In the genomic region with DNA sequence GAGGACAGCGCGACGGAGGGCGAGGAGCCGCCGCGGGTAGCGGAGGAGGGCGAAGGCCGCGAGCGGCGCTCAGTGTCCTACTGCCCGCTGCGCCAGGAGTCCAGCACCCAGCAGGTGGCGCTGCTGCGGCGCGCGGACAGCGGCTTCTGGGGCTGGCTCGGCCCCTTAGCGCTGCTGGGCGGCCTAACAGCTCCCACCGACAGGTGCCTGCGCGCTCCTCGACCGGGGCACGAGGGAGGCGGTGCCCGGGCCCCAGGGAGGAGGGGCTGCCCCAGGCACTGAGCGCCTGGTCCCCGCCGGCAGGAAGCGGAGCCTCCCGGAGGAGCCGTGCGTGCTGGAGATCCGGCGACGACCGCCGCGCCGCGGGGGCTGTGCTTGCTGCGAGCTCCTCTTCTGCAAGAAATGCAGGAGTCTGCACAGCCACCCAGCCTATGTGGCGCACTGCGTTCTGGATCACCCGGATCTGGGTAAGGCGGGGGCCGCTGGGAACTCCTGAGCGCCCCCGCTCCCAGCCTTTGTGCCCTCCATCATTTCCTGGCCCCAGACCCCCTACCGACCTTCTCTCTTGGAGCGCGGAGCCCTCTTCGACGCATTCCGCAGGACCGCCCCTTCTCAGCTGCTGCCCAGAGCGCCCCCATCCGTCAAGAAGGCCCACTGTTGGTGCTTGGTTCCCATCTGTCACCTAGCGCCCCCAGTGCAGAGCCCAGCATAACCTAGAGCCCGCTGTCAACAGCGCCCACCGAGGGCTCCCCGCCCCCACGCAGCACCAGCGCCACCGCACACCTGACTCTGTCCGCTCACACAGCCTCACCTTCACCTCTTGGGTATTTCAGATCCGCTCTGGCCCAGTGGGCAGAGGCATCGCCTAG, we compare ENCODE assay signal across 9 cellular contexts. TPM values are rescaled to one million over a fixed set of nuclear protein-coding genes. Genes with fewer than 3 reads are reported as not detected.
DNase-seq lines count a peak whose midpoint lies in the region; ATAC-seq and TF ChIP-seq lines count a peak whose summit lies in the region.
"Had no signal": no experiment of that assay in that cellular context is flagged by ENCODE, and none has a peak within 500 bp of the region (broad histone marks: within the 10 kb centered on the region; RNA-seq: fewer than 3 reads in every experiment).

No MANE protein-coding gene starts in this region.

- H3K4me3 ChIP-seq in BLaER1 treated with 17β-estradiol and CSF1 and Interleukin-3, amounts not matched to agents 10 nM and 100 nM = peak overlapping the region; percentile 55 to 76 (median 64)
- H3K4me3 ChIP-seq in dorsolateral prefrontal cortex = peak overlapping the region; percentile 44 to 85 (median 69)
- peak overlapping the region; percentile 57 for H3K4me3 ChIP-seq in lower lobe of right lung

- no peaks in the 10 kb centered on the region for H3K9me3 ChIP-seq in BLaER1 treated with 17β-estradiol and CSF1 and Interleukin-3, amounts not matched to agents 10 nM and 100 nM (replicated peaks in 1 of 11)
- no peaks in the 10 kb centered on the region for H3K9me3 ChIP-seq in lower lobe of right lung

- peaks cover 9% of the 10 kb centered on the region for H3K4me1 Mint-ChIP-seq in activated CD4-positive, alpha-beta memory T cell treated with anti-CD3 and anti-CD28 coated beads for 36 hours (ENCODE audit: low read depth)

- no peaks in the 10 kb centered on the region for H3K27me3 Mint-ChIP-seq in activated CD4-positive, alpha-beta memory T cell treated with anti-CD3 and anti-CD28 coated beads for 36 hours

- H3K9ac ChIP-seq in BLaER1 treated with 17β-estradiol and CSF1 and Interleukin-3, amounts not matched to agents 10 nM and 100 nM = peak overlapping the region; percentile 34 to 77 (median 63); a peak in 20 of 22 replicates

- ATAC-seq in GM19395 (IDR thresholded peaks at IDR 0.05; ENCODE audit: unreplicated experiment) (peak; percentile 79), HG03571 (IDR thresholded peaks at IDR 0.05; ENCODE audit: unreplicated experiment) (peak; percentile 75), lower lobe of right lung (peak; percentile 96 to 97)

- no peaks in the 10 kb centered on the region for H3K36me3 Mint-ChIP-seq in activated CD4-positive, alpha-beta memory T cell treated with anti-CD3 and anti-CD28 coated beads for 36 hours

- peak overlapping the region; percentile 81 for H3K4me3 Mint-ChIP-seq in activated CD4-positive, alpha-beta memory T cell treated with anti-CD3 and anti-CD28 coated beads for 36 hours

- H3K27me3 ChIP-seq in BLaER1 treated with 17β-estradiol and CSF1 and Interleukin-3, amounts not matched to agents 10 nM and 100 nM = peaks cover 0 to 9% (median 0%) of the 10 kb centered on the region in 11 experiments; a peak in 1 of 22 replicates
- no peaks in the 10 kb centered on the region for H3K27me3 ChIP-seq in dorsolateral prefrontal cortex
- no peaks in the 10 kb centered on the region for H3K27me3 ChIP-seq in lower lobe of right lung (ENCODE audit: low read depth)

- H3K27ac Mint-ChIP-seq in activated CD4-positive, alpha-beta memory T cell treated with anti-CD3 and anti-CD28 coated beads for 36 hours = peak overlapping the region; percentile 46

- TF ChIP-seq CTCF in dorsolateral prefrontal cortex (IDR thresholded peaks at IDR 0.05 in 54 of 56, conservative IDR thresholded peaks at IDR 0.05 in 2 of 56; ENCODE audit: low read depth in 1 of 56, partially characterized antibody in 56 of 56) (peak; percentile 73 to 98 (median 93)), lower lobe of right lung (IDR thresholded peaks at IDR 0.05) (peak; percentile 92)

- peaks cover 0 to 23% (median 0%) of the 10 kb centered on the region in 11 experiments; a peak in 3 of 22 replicates for H4K20me1 ChIP-seq in BLaER1 treated with 17β-estradiol and CSF1 and Interleukin-3, amounts not matched to agents 10 nM and 100 nM

- no peaks in the 10 kb centered on the region for H3K9me3 Mint-ChIP-seq in activated CD4-positive, alpha-beta memory T cell treated with anti-CD3 and anti-CD28 coated beads for 36 hours

- CTCF ChIA-PET in activated CD4-positive, alpha-beta memory T cell treated with anti-CD3 and anti-CD28 coated beads for 36 hours (lab: Charles Lee) = interaction anchor here (0.6 to 9.2 kb wide), 55 partner anchors 9 to 718 kb away, joined by 3 to 336 read pairs (median 4); partner anchors contain the start of genes MMP28, NLE1, PEX12 and RASL10B

- peak; percentile 94 for DNase-seq in NCI-H748 (lab: John Stamatoyannopoulos, UW; ENCODE audit: unreplicated experiment)
- DNase-seq in activated CD4-positive, alpha-beta memory T cell treated with anti-CD3 and anti-CD28 coated beads for 36 hours = peak; percentile 91
- DNase-seq in dorsolateral prefrontal cortex = peak; percentile 66 to 91 (median 78)
- DNase-seq in lower lobe of right lung = peak; percentile 93
- peak; percentile 84 to 86 for DNase-seq in stimulated activated CD4-positive, alpha-beta T cell treated with anti-CD3 and anti-CD28 coated beads, Interleukin-4, amount 100 ng/mL, for 48 hours (ENCODE audit: low read depth in 2 of 2)

- POLR2A ChIA-PET in activated CD4-positive, alpha-beta memory T cell treated with anti-CD3 and anti-CD28 coated beads for 36 hours (lab: Charles Lee) = interaction anchor here (0.6 to 2.2 kb wide), 5 partner anchors 31 to 108 kb away, joined by 3 to 30 read pairs (median 3); partner anchors contain the start of genes MMP28 and TAF15

- H3K4me2 ChIP-seq in BLaER1 treated with 17β-estradiol and CSF1 and Interleukin-3, amounts not matched to agents 10 nM and 100 nM = peak overlapping the region; percentile 77 to 99 (median 96)

- H3K27ac ChIP-seq in BLaER1 treated with 17β-estradiol and CSF1 and Interleukin-3, amounts not matched to agents 10 nM and 100 nM = peak overlapping the region in 6 of 11 experiments; percentile 8 to 64 (median 38); a peak in 9 of 22 replicates
- H3K27ac ChIP-seq in dorsolateral prefrontal cortex (peak overlapping the region in 52 of 59 donors; percentile 12 to 92 (median 77)), lower lobe of right lung (peak overlapping the region; percentile 38)

- H3K4me1 ChIP-seq in BLaER1 treated with 17β-estradiol and CSF1 and Interleukin-3, amounts not matched to agents 10 nM and 100 nM = peaks cover 0 to 31% (median 24%) of the 10 kb centered on the region in 10 experiments; a peak in 19 of 20 replicates
- H3K4me1 ChIP-seq in lower lobe of right lung = peaks cover 19% of the 10 kb centered on the region

- H3K36me3 ChIP-seq in BLaER1 treated with 17β-estradiol and CSF1 and Interleukin-3, amounts not matched to agents 10 nM and 100 nM = no peaks in the 10 kb centered on the region
- no peaks in the 10 kb centered on the region for H3K36me3 ChIP-seq in lower lobe of right lung

- intact Hi-C loops in activated CD4-positive, alpha-beta memory T cell treated with anti-CD3 and anti-CD28 coated beads for 36 hours (cut with micrococcal nuclease) = loop anchor here (1.0 kb wide), 2 partner anchors 40 to 45 kb away; partner anchors contain the start of gene TAF15
- intact Hi-C loops in dorsolateral prefrontal cortex (cut with DNase I) = loop anchor here (1.0 to 10.0 kb wide), 3 partner anchors 40 to 80 kb away; no protein-coding TSS in a partner anchor
- intact Hi-C loops in lower lobe of right lung (cut with DNase I) = no loop called here

RNA-seq across cellular contexts. Expression of gene C17orf50, which starts 3.7 kb away (rescaled TPM):
- not detected for total RNA-seq in activated CD4-positive, alpha-beta memory T cell treated with anti-CD3 and anti-CD28 coated beads for 36 hours
- total RNA-seq in dorsolateral prefrontal cortex = 1 to 10 TPM in 1 of 120 experiments, under 1 TPM in 14, not detected in 105; 0.46 to 1.0 (median 0.71) TPM
- not detected for total RNA-seq in lower lobe of right lung
- total RNA-seq: activated CD8-positive, alpha-beta memory T cell treated with anti-CD3 and anti-CD28 coated beads for 36 hours had no signal

RNA-seq across cellular contexts. Expression of gene GAS2L2, which starts 11.3 kb away (rescaled TPM):
- total RNA-seq in activated CD4-positive, alpha-beta memory T cell treated with anti-CD3 and anti-CD28 coated beads for 36 hours = not detected
- total RNA-seq in dorsolateral prefrontal cortex (1 to 10 TPM in 93 of 120 experiments, under 1 TPM in 27; 0.32 to 2.8 (median 1.3) TPM), lower lobe of right lung (3.1 TPM)

RNA-seq across cellular contexts. Expression of gene MMP28, which starts 31.1 kb away (rescaled TPM):
- total RNA-seq in activated CD4-positive, alpha-beta memory T cell treated with anti-CD3 and anti-CD28 coated beads for 36 hours = not detected
- total RNA-seq in dorsolateral prefrontal cortex = 10 to 100 TPM in 90 of 120 experiments, 1 to 10 TPM in 30; 4.7 to 30.2 (median 13.2) TPM
- total RNA-seq in lower lobe of right lung = 40.9 TPM
- total RNA-seq: activated CD8-positive, alpha-beta memory T cell treated with anti-CD3 and anti-CD28 coated beads for 36 hours had no signal

RNA-seq across cellular contexts. Expression of gene RASL10B, which starts 32.9 kb away (rescaled TPM):
- under 1 TPM; 0.26 to 0.73 TPM for total RNA-seq in activated CD4-positive, alpha-beta memory T cell treated with anti-CD3 and anti-CD28 coated beads for 36 hours
- 10 to 100 TPM in 119 of 120 experiments, 1 to 10 TPM in 1; 9.0 to 65.6 (median 36.0) TPM for total RNA-seq in dorsolateral prefrontal cortex
- total RNA-seq in lower lobe of right lung = 1.9 TPM

RNA-seq across cellular contexts. Expression of gene TAF15, which starts 44.9 kb away (rescaled TPM):
- total RNA-seq in activated CD4-positive, alpha-beta memory T cell treated with anti-CD3 and anti-CD28 coated beads for 36 hours = 100 to 1,000 TPM; 269 to 271 TPM
- total RNA-seq in dorsolateral prefrontal cortex (100 to 1,000 TPM; 108 to 175 (median 146) TPM), lower lobe of right lung (143 TPM)

Comparison
In these comparisons a context has a peak if more than half of its experiments do, and no peak if none do; other contexts are left out.
1. Peak in every context shown above with its lines: DNase-seq, ATAC-seq, H3K4me3 ChIP-seq and H3K27ac ChIP-seq.
2. RNA of gene MMP28, which starts 31.1 kb away (total RNA-seq): 40.9 TPM in lower lobe of right lung (single experiment) and 4.7 to 30.2 TPM in dorsolateral prefrontal cortex; not detected in activated CD4-positive, alpha-beta memory T cell treated with anti-CD3 and anti-CD28 coated beads for 36 hours; every median in the first group is over 4 times any median in the second.